ENCODE assay signal across 8 cellular contexts in the genomic region with DNA sequence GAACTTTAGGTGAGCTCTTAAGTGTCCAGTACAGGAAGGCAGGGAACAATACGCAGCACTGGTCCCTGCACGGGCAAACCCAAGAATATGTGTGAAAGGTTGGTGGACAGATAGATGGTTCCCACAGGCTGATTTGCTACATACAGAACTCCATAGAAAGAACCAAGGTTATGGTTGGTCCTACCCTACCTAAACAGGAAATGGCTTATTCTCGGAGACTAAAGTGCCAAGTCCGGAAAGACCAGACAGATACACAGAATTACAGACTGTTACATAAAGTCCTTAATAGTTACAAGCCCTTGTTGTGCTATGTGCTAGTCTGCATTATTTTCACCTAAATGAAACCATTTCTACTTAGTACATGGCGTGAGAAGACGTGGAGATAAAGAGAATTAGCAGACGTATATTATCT. TPM values are rescaled to one million over a fixed set of nuclear protein-coding genes. Genes with fewer than 3 reads are reported as not detected.
DNase-seq lines count a peak whose midpoint lies in the region; ATAC-seq and TF ChIP-seq lines count a peak whose summit lies in the region.

No MANE protein-coding gene starts in this region.

- H3K27me3 ChIP-seq in gastroesophageal sphincter (no peaks in the 10 kb centered on the region), rectal smooth muscle tissue (ENCODE audit: control insufficient read depth, insufficient read depth, low read length) (no peaks in the 10 kb centered on the region)

- intact Hi-C loops in activated CD4-positive, alpha-beta memory T cell treated with anti-CD3 and anti-CD28 coated beads for 36 hours (cut with micrococcal nuclease): loop anchor here (10.0 kb wide), 1 partner anchor 54 kb away; no protein-coding TSS in a partner anchor

- H3K4me1 ChIP-seq in gastroesophageal sphincter: peaks cover 0 to 52% (median 5%) of the 10 kb centered on the region in 3 donors
- H3K4me1 ChIP-seq in rectal smooth muscle tissue (ENCODE audit: control insufficient read depth, insufficient read depth, low read length): peaks cover 2% of the 10 kb centered on the region

- H3K4me3 ChIP-seq in gastroesophageal sphincter: peak overlapping the region; percentile 83 to 99
- peak overlapping the region; percentile 83 for H3K4me3 ChIP-seq in rectal smooth muscle tissue (ENCODE audit: low read length)

- ATAC-seq in gastroesophageal sphincter: no peak
- no peak for ATAC-seq in GM18505 (IDR thresholded peaks at IDR 0.05; ENCODE audit: unreplicated experiment)
- ATAC-seq in HG03108 (IDR thresholded peaks at IDR 0.05; ENCODE audit: unreplicated experiment): no peak

- no peaks in the 10 kb centered on the region for H3K9me3 Mint-ChIP-seq in activated CD4-positive, alpha-beta memory T cell treated with anti-CD3 and anti-CD28 coated beads for 36 hours

- TF ChIP-seq EP300 in gastroesophageal sphincter (IDR thresholded peaks at IDR 0.05): no peak

- POLR2A ChIA-PET in activated CD4-positive, alpha-beta memory T cell treated with anti-CD3 and anti-CD28 coated beads for 36 hours (lab: Charles Lee): interaction anchor here (0.6 kb wide), 1 partner anchor 152 kb away, joined by 4 read pairs; a partner anchor contains a TSS

- H3K36me3 ChIP-seq in gastroesophageal sphincter: no peaks in the 10 kb centered on the region
- no peaks in the 10 kb centered on the region for H3K36me3 ChIP-seq in rectal smooth muscle tissue (ENCODE audit: control insufficient read depth, insufficient read depth, low read length)

- H3K9me3 ChIP-seq in gastroesophageal sphincter: no peaks in the 10 kb centered on the region

- peak overlapping the region; percentile 71 for H3K9ac ChIP-seq in rectal smooth muscle tissue (ENCODE audit: low read length)

- CTCF ChIA-PET in activated CD4-positive, alpha-beta memory T cell treated with anti-CD3 and anti-CD28 coated beads for 36 hours (lab: Charles Lee): no interaction called here

- no peaks in the 10 kb centered on the region for H3K27me3 Mint-ChIP-seq in activated CD4-positive, alpha-beta memory T cell treated with anti-CD3 and anti-CD28 coated beads for 36 hours

- peaks cover 41% of the 10 kb centered on the region for H3K4me1 Mint-ChIP-seq in activated CD4-positive, alpha-beta memory T cell treated with anti-CD3 and anti-CD28 coated beads for 36 hours (ENCODE audit: low read depth)

- peak overlapping the region; percentile 78 to 100 (median 100) for H3K27ac ChIP-seq in gastroesophageal sphincter
- peak overlapping the region; percentile 91 for H3K27ac ChIP-seq in rectal smooth muscle tissue (ENCODE audit: low read depth, low read length)

- H3K27ac Mint-ChIP-seq in activated CD4-positive, alpha-beta memory T cell treated with anti-CD3 and anti-CD28 coated beads for 36 hours: peak overlapping the region; percentile 91

- WGBS in gastroesophageal sphincter (ENCODE audit: low coverage in 1 of 2), 2 donors: 2 to 3% methylated on average over 7 of the region's 7 CpGs

- DNase-seq in DMS79 (lab: John Stamatoyannopoulos, UW): peak; percentile 20
- DNase-seq in HuH-7 (ENCODE audit: low spot score): peak; percentile 42
- no peak for DNase-seq in activated CD4-positive, alpha-beta memory T cell treated with anti-CD3 and anti-CD28 coated beads for 36 hours
- DNase-seq in NCI-H187 treated with DMSO at 0.1 percent for 48 hours (lab: John Stamatoyannopoulos, UW): no peak

- peaks cover 4% of the 10 kb centered on the region for H3K36me3 Mint-ChIP-seq in activated CD4-positive, alpha-beta memory T cell treated with anti-CD3 and anti-CD28 coated beads for 36 hours

- no peak for TF ChIP-seq POLR2A in gastroesophageal sphincter (IDR thresholded peaks at IDR 0.05)
- no peak for TF ChIP-seq POLR2A in GM18505 (IDR thresholded peaks at IDR 0.05; ENCODE audit: borderline replicate concordance, extremely low read depth, insufficient read depth, insufficient read length)

- no peak for TF ChIP-seq CTCF in gastroesophageal sphincter (IDR thresholded peaks at IDR 0.05)

- H3K4me3 Mint-ChIP-seq in activated CD4-positive, alpha-beta memory T cell treated with anti-CD3 and anti-CD28 coated beads for 36 hours: peak overlapping the region; percentile 97

RNA-seq across cellular contexts. Expression of a gene that starts 1.2 kb away (rescaled TPM):
- total RNA-seq in activated CD4-positive, alpha-beta memory T cell treated with anti-CD3 and anti-CD28 coated beads for 36 hours: 10 to 100 TPM; 22.6 to 30.6 TPM
- 10 to 100 TPM; 25.9 to 61.5 (median 47.3) TPM for total RNA-seq in gastroesophageal sphincter

Comparison
In these comparisons a context has a peak if more than half of its experiments do, and no peak if none do; other contexts are left out.
1. DNase-seq: peak in DMS79 (single experiment) and HuH-7 (single experiment); none in activated CD4-positive, alpha-beta memory T cell treated with anti-CD3 and anti-CD28 coated beads for 36 hours (single experiment) and NCI-H187 treated with DMSO at 0.1 percent for 48 hours (single experiment).